In genomic region chr7:105131033-105131656, GRCh38 we compare ENCODE assay signal across 1 cellular context.
TF ChIP-seq lines count a peak whose summit lies in the region.

No MANE protein-coding gene starts in this region.

TF ChIP-seq in K562, 482 proteins besides CTCF, POLR2A, EP300 and RAD21 (continued from another document and continues in another):
- TF ChIP-seq ZNF609 (CRISPR knock-in tag; IDR thresholded peaks at IDR 0.05; ENCODE audit: borderline replicate concordance) (no peak), ZNF766 (CRISPR knock-in tag; conservative IDR thresholded peaks at IDR 0.05) (no peak), ZNF395 (CRISPR knock-in tag; IDR thresholded peaks at IDR 0.05) (peak; percentile 86), BRF2 (IDR thresholded peaks at IDR 0.05; ENCODE audit: borderline replicate concordance, insufficient read depth, insufficient read length) (no peak), ZNF224 (CRISPR knock-in tag; IDR thresholded peaks at IDR 0.05) (no peak), HNRNPH1 (optimal IDR thresholded peaks at IDR 0.05; ENCODE audit: low read depth, low read length) (no peak), BCL6 (CRISPR knock-in tag; IDR thresholded peaks at IDR 0.05) (no peak), DACH1 (IDR thresholded peaks at IDR 0.05; ENCODE audit: partially characterized antibody) (peak; percentile 51), POLR2AphosphoS5 (IDR thresholded peaks at IDR 0.05; ENCODE audit: control insufficient read depth, insufficient read depth, low read depth, low read length) (no peak), ZNF280B (CRISPR knock-in tag; IDR thresholded peaks at IDR 0.05) (no peak), VEZF1 (CRISPR knock-in tag; IDR thresholded peaks at IDR 0.05) (peak; percentile 42; the same call in 1 of the 2 replicates), SETDB1 (IDR thresholded peaks at IDR 0.05; ENCODE audit: low read length) (no peak), EP400 (IDR thresholded peaks at IDR 0.05) (peak; percentile 81), ZNF354B (CRISPR knock-in tag; IDR thresholded peaks at IDR 0.05) (0 out of 2 replicates have a peak, but pooled peaks have one; percentile 4), CTCFL (IDR thresholded peaks at IDR 0.05; ENCODE audit: borderline replicate concordance, insufficient read depth, low read depth, low read length, poor library complexity, severe bottlenecking) (no peak), PCBP1 (IDR thresholded peaks at IDR 0.05; ENCODE audit: low read depth, low read length, poor library complexity, severe bottlenecking) (no peak), CSDE1 (IDR thresholded peaks at IDR 0.05) (no peak), HMGN3 (IDR thresholded peaks at IDR 0.05; ENCODE audit: borderline replicate concordance, extremely low read depth, insufficient read length, low read depth, low read length) (no peak), FOXK2 (conservative IDR thresholded peaks at IDR 0.05 in 1 of 2, IDR thresholded peaks at IDR 0.05 in 1 of 2; ENCODE audit: low read depth in 2 of 2) (no peak), FOXJ3 (CRISPR knock-in tag; IDR thresholded peaks at IDR 0.05) (no peak), GTF2E2 (tag; IDR thresholded peaks at IDR 0.05) (peak; percentile 67; the same call in 1 of the 2 replicates), NBN (IDR thresholded peaks at IDR 0.05; ENCODE audit: low read depth) (peak; percentile 43; the same call in 1 of the 2 replicates), ZZZ3 (IDR thresholded peaks at IDR 0.05) (no peak), BRD4 (IDR thresholded peaks at IDR 0.05) (no peak), KAT8 (IDR thresholded peaks at IDR 0.05; ENCODE audit: low read depth) (no peak), THRAP3 (IDR thresholded peaks at IDR 0.05; ENCODE audit: borderline replicate concordance) (no peak), ZNF318 (IDR thresholded peaks at IDR 0.05; ENCODE audit: borderline replicate concordance in 1 of 2, low read depth in 1 of 2) (no peak), AFF4 (CRISPR knock-in tag; IDR thresholded peaks at IDR 0.05) (no peak), ERF (CRISPR knock-in tag; IDR thresholded peaks at IDR 0.05) (no peak), ZSCAN29 (IDR thresholded peaks at IDR 0.05) (no peak), NFATC3 (IDR thresholded peaks at IDR 0.05) (0 out of 2 replicates have a peak, but pooled peaks have one; percentile 14), ZBTB17 (CRISPR knock-in tag; IDR thresholded peaks at IDR 0.05) (no peak)
